Comparison of ENCODE assay signal across 9 cellular contexts in the genomic region with DNA sequence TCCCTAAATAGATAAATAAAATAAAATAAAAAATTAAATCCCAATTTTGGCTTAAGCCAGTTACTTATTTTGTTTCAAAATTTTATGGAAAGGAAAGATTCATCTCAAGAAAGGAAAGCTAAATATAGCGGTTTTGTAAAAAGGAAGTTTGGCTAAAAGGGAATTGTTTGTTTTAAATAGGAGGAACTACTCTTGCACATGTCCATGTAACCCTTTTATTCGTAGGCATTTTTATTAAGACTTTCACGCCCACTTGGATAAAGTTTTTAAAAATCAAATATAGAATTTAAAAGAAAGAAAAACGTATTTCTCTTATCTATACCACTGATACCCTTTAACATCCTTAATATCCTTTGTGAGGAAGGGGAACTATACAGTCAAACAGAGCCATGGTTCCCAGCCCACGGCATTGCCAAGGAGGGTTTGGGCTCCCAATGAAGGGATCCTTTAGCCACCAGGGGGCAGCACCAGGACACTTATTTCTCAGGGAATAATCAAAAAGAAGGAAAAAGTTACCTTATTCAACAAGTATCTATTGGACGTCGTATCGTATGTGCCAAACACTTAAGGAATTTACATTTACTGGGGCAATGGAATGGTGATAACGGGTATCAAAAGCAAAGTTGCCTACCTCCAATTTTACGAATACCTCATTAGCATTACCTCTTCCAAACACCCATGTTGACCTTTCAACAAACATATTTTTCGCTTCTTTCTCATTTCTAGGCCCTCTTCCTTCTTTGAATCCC. TPM values are rescaled to one million over a fixed set of nuclear protein-coding genes. Genes with fewer than 3 reads are reported as not detected.
A peak's percentile ranks its signal among the peaks of the same experiment; 100 is the strongest.
DNase-seq lines count a peak whose midpoint lies in the region; ATAC-seq, FAIRE-seq and TF ChIP-seq lines count a peak whose summit lies in the region.
"Had no signal": no experiment of that assay in that cellular context is flagged by ENCODE, and none has a peak within 500 bp of the region (broad histone marks: within the 10 kb centered on the region; RNA-seq: fewer than 3 reads in every experiment).

No MANE protein-coding gene starts in this region.

- peak; percentile 82 to 97 (median 91) for TF ChIP-seq CTCF in heart left ventricle (IDR thresholded peaks at IDR 0.05)
- peak; percentile 72 to 94 (median 79) for TF ChIP-seq CTCF in prostate gland (IDR thresholded peaks at IDR 0.05)

- ATAC-seq in GM21723 (IDR thresholded peaks at IDR 0.05; ENCODE audit: unreplicated experiment) (peak; percentile 81), heart left ventricle (peak; percentile 78 to 94 (median 86))

- H3K9me3 ChIP-seq in heart left ventricle (no peaks in the 10 kb centered on the region), prostate gland (no peaks in the 10 kb centered on the region)

- H3K27ac ChIP-seq in heart left ventricle (peak overlapping the region in 3 of 12 donors; percentile 4 to 76 (median 31)), prostate gland (no peak overlapping the region)

- intact Hi-C loops in heart left ventricle (cut with DNase I) = loop anchor here (2.0 to 10.0 kb wide), 11 partner anchors 129 to 695 kb away; partner anchors contain the start of genes RWDD4 (in 3 of the 10) and TRAPPC11 (in 3 of the 10)
- intact Hi-C loops in prostate gland (cut with DNase I) = loop anchor here (10.0 kb wide), 2 partner anchors 133 to 363 kb away; no protein-coding TSS in a partner anchor

- no peaks in the 10 kb centered on the region for H3K27me3 ChIP-seq in heart left ventricle
- no peaks in the 10 kb centered on the region for H3K27me3 ChIP-seq in prostate gland (replicated peaks; ENCODE audit: insufficient read depth)

- no peak for FAIRE-seq in urothelium cell line (lab: Jason Lieb, UNC)
- FAIRE-seq: endometrium had no signal

- no peaks in the 10 kb centered on the region for H3K36me3 ChIP-seq in heart left ventricle
- no peaks in the 10 kb centered on the region for H3K36me3 ChIP-seq in prostate gland

- DNase-seq in DMS114 treated with DMSO at 0.1 percent for 48 hours (lab: John Stamatoyannopoulos, UW; ENCODE audit: unreplicated experiment) (peak; percentile 57), LoVo (ENCODE audit: low spot score) (peak; percentile 61), SKM-1 (lab: John Stamatoyannopoulos, UW; ENCODE audit: unreplicated experiment) (peak; percentile 41), heart left ventricle (peak; percentile 81 to 92 (median 83)), prostate gland (ENCODE audit: low spot score) (peak; percentile 77), urothelium cell line (ENCODE audit: low spot score) (peak; percentile 70)
- peak; percentile 52 for DNase-seq in activated naive CD8-positive, alpha-beta T cell treated with anti-CD3 and anti-CD28 coated beads, Interleukin-2, amount 50 U/mL, for 16 hours (ENCODE audit: low read depth, low spot score)

- peaks cover 0 to 26% (median 5%) of the 10 kb centered on the region in 12 donors for H3K4me1 ChIP-seq in heart left ventricle
- no peaks in the 10 kb centered on the region for H3K4me1 ChIP-seq in prostate gland (replicated peaks)

- H3K4me3 ChIP-seq in heart left ventricle = peak overlapping the region in 7 of 12 donors; percentile 6 to 32 (median 24)
- no peak overlapping the region for H3K4me3 ChIP-seq in prostate gland

- no peak for TF ChIP-seq POLR2A in heart left ventricle (IDR thresholded peaks at IDR 0.05)
- no peak for TF ChIP-seq POLR2A in prostate gland (IDR thresholded peaks at IDR 0.05)

- 22 to 29% (median 25%) methylated on average over 11 of the region's 11 CpGs for WGBS in heart left ventricle, 4 donors
- 22% methylated on average over 11 of the region's 11 CpGs for WGBS in prostate gland

RNA-seq across cellular contexts. Expression of gene CDKN2AIP, which starts 27.7 kb away (rescaled TPM):
- 10 to 100 TPM in 4 of 9 donors, 1 to 10 TPM in 5; 8.0 to 12.5 (median 9.7) TPM for total RNA-seq in heart left ventricle
- polyA plus RNA-seq in heart left ventricle = 1 to 10 TPM; 5.3 to 6.9 TPM
- 10 to 100 TPM; 22.5 to 27.5 TPM for total RNA-seq in prostate gland

RNA-seq across cellular contexts. Expression of gene ING2, which starts 32.7 kb away (rescaled TPM):
- total RNA-seq in heart left ventricle (1 to 10 TPM; 3.6 to 6.9 (median 5.4) TPM), prostate gland (10 to 100 TPM; 23.1 to 34.6 TPM)
- 10 to 100 TPM in 1 of 2 donors, 1 to 10 TPM in 1; 2.9 to 10.9 TPM for polyA plus RNA-seq in heart left ventricle

Comparison
In these comparisons a context has a peak if more than half of its experiments do, and no peak if none do; other contexts are left out.
1. H3K4me3 ChIP-seq: peak in heart left ventricle (7 of 12); none in prostate gland (0 of 2).
2. Peak in every context shown above with its lines, with median percentiles within 50 percentile points of each other: DNase-seq.